In genomic region chr6:125190667-125191066, GRCh38 we compare ENCODE assay signal across 16 cellular contexts.
"Had no signal": no experiment of that assay in that cellular context is flagged by ENCODE, and none has a peak within 500 bp of the region (broad histone marks: within the 10 kb centered on the region; RNA-seq: fewer than 3 reads in every experiment).

No MANE protein-coding gene starts in this region.

- H3K36me3 ChIP-seq: lower lobe of right lung, prostate gland, right atrium auricular region, tibial nerve had no signal

- H3K27ac Mint-ChIP-seq: activated naive CD4-positive, alpha-beta T cell treated with anti-CD3 and anti-CD28 coated beads for 36 hours; naive thymus-derived CD4-positive, alpha-beta T cell had no signal

- H3K4me3 Mint-ChIP-seq: activated naive CD4-positive, alpha-beta T cell treated with anti-CD3 and anti-CD28 coated beads for 36 hours; naive thymus-derived CD4-positive, alpha-beta T cell; neural crest cell had no signal

- H3K27me3 ChIP-seq: right atrium auricular region, tibial nerve had no signal

- H3K9me3 Mint-ChIP-seq: activated naive CD4-positive, alpha-beta T cell treated with anti-CD3 and anti-CD28 coated beads for 36 hours; naive thymus-derived CD4-positive, alpha-beta T cell; neural crest cell had no signal

- H3K9me3 ChIP-seq: lower lobe of right lung, prostate gland, right atrium auricular region, tibial nerve had no signal

- ATAC-seq: lower lobe of right lung; naive thymus-derived CD4-positive, alpha-beta T cell; stimulated activated naive CD8-positive, alpha-beta T cell treated with anti-CD3 and anti-CD28 coated beads, Interleukin-15, Interleukin-2, amounts not matched to agents 100 U/mL and 50 U/mL, for 24 hours had no signal

- DNase-seq: activated CD4-positive, alpha-beta T cell treated with anti-CD3 and anti-CD28 coated beads, Interleukin-2, amount 50 U/mL, for 4 hours; activated CD8-positive, alpha-beta memory T cell treated with anti-CD3 and anti-CD28 coated beads, Interleukin-2, amount 50 U/mL, for 48 hours; activated naive CD4-positive, alpha-beta T cell treated with anti-CD3 and anti-CD28 coated beads for 36 hours; activated T-cell treated with anti-CD3 and anti-CD28 coated beads, Interleukin-2, amount 50 U/mL, for 48 hours; effector CD4-positive, alpha-beta T cell; head of caudate nucleus; islet precursor cell; lower lobe of right lung; naive thymus-derived CD4-positive, alpha-beta T cell; stimulated activated CD4-positive, alpha-beta T cell treated with anti-CD3 and anti-CD28 coated beads, Interleukin-4, amount 100 ng/mL, for 4 hours; stimulated activated naive CD8-positive, alpha-beta T cell treated with anti-CD3 and anti-CD28 coated beads, Interleukin-15, Interleukin-2, amounts not matched to agents 100 U/mL and 50 U/mL, for 24 hours; T-helper 1 cell had no signal

- H3K4me3 ChIP-seq: lower lobe of right lung, prostate gland, right atrium auricular region, tibial nerve had no signal

- H3K36me3 Mint-ChIP-seq: naive thymus-derived CD4-positive, alpha-beta T cell had no signal

- H3K27ac ChIP-seq: lower lobe of right lung, right atrium auricular region, tibial nerve had no signal
